In genomic region chr1:32993215-32993566, GRCh38 we compare ENCODE assay signal across 9 cellular contexts. TPM values are rescaled to one million over a fixed set of nuclear protein-coding genes. Genes with fewer than 3 reads are reported as not detected.
DNase-seq lines count a peak whose midpoint lies in the region; ATAC-seq and TF ChIP-seq lines count a peak whose summit lies in the region.
"Had no signal": no experiment of that assay in that cellular context is flagged by ENCODE, and none has a peak within 500 bp of the region (broad histone marks: within the 10 kb centered on the region; RNA-seq: fewer than 3 reads in every experiment).

No MANE protein-coding gene starts in this region.

- TF ChIP-seq CTCF in heart left ventricle (IDR thresholded peaks at IDR 0.05): no peak
- no peak for TF ChIP-seq CTCF in right atrium auricular region (IDR thresholded peaks at IDR 0.05)
- TF ChIP-seq CTCF in Peyer's patch (IDR thresholded peaks at IDR 0.05): no peak
- TF ChIP-seq CTCF in foreskin keratinocyte (conservative IDR thresholded peaks at IDR 0.05): no peak
- TF ChIP-seq CTCF in tibial nerve (IDR thresholded peaks at IDR 0.05): no peak

- peaks cover 22 to 90% (median 60%) of the 10 kb centered on the region in 12 donors for H3K4me1 ChIP-seq in heart left ventricle
- peaks cover 0 to 64% of the 10 kb centered on the region in 2 donors for H3K4me1 ChIP-seq in right atrium auricular region
- H3K4me1 ChIP-seq in Peyer's patch: peaks cover 6 to 31% (median 20%) of the 10 kb centered on the region in 4 donors
- peaks cover 41% of the 10 kb centered on the region for H3K4me1 ChIP-seq in foreskin keratinocyte
- peaks cover 0 to 73% (median 42%) of the 10 kb centered on the region in 4 donors for H3K4me1 ChIP-seq in tibial nerve

- H3K27ac ChIP-seq in heart left ventricle: peak overlapping the region in 10 of 12 donors; percentile 5 to 92 (median 56)
- peak overlapping the region in 1 of 2 donors; percentile 59 for H3K27ac ChIP-seq in right atrium auricular region
- H3K27ac ChIP-seq in Peyer's patch: peak overlapping the region; percentile 67 to 93 (median 78)
- H3K27ac ChIP-seq in foreskin keratinocyte: peak overlapping the region; percentile 91
- H3K27ac ChIP-seq in tibial nerve: peak overlapping the region in 3 of 4 donors; percentile 69 to 80 (median 70)

- 89 to 96% (median 93%) methylated on average over 9 of the region's 9 CpGs for WGBS in heart left ventricle, 4 donors
- WGBS in tibial nerve, 2 donors: 88 to 92% methylated on average over 9 of the region's 9 CpGs

- no peak for ATAC-seq in heart left ventricle
- ATAC-seq in foreskin keratinocyte: no peak
- no peak for ATAC-seq in GM19463 (IDR thresholded peaks at IDR 0.05; ENCODE audit: unreplicated experiment)

- DNase-seq in heart left ventricle: no peak
- DNase-seq in right atrium auricular region (ENCODE audit: low spot score): no peak
- DNase-seq in Peyer's patch: peak in 1 of 3 donors; percentile 31
- no peak for DNase-seq in foreskin keratinocyte
- DNase-seq in tibial nerve (ENCODE audit: low spot score in 2 of 2): no peak
- DNase-seq in stimulated activated CD4-positive, alpha-beta T cell treated with anti-CD3 and anti-CD28 coated beads, Interleukin-12 subunit alpha, Interleukin-12 subunit beta, amount 100 ng/mL, for 4 hours: no peak
- no peak for DNase-seq in NCI-H2196 treated with DMSO at 0.1 percent for 48 hours (lab: John Stamatoyannopoulos, UW; ENCODE audit: unreplicated experiment)
- DNase-seq: activated gamma-delta T cell had no signal

- H3K9me3 ChIP-seq in heart left ventricle: no peaks in the 10 kb centered on the region
- no peaks in the 10 kb centered on the region for H3K9me3 ChIP-seq in right atrium auricular region
- H3K9me3 ChIP-seq in Peyer's patch: no peaks in the 10 kb centered on the region
- H3K9me3 ChIP-seq in tibial nerve: no peaks in the 10 kb centered on the region

- intact Hi-C loops in heart left ventricle (cut with DNase I): loop anchor here in 1 of 10 donors (10.0 kb wide), 1 partner anchor 48 kb away; no protein-coding TSS in a partner anchor

- H3K36me3 ChIP-seq in heart left ventricle: no peaks in the 10 kb centered on the region
- no peaks in the 10 kb centered on the region for H3K36me3 ChIP-seq in right atrium auricular region
- no peaks in the 10 kb centered on the region for H3K36me3 ChIP-seq in Peyer's patch
- no peaks in the 10 kb centered on the region for H3K36me3 ChIP-seq in tibial nerve

- TF ChIP-seq EP300 in tibial nerve (IDR thresholded peaks at IDR 0.05): no peak

- H3K4me3 ChIP-seq in heart left ventricle (no peak overlapping the region), right atrium auricular region (no peak overlapping the region), Peyer's patch (no peak overlapping the region), tibial nerve (no peak overlapping the region)

- TF ChIP-seq POLR2A in heart left ventricle (IDR thresholded peaks at IDR 0.05) (no peak), Peyer's patch (IDR thresholded peaks at IDR 0.05) (no peak), tibial nerve (IDR thresholded peaks at IDR 0.05) (no peak)

- H3K27me3 ChIP-seq in heart left ventricle: no peaks in the 10 kb centered on the region
- H3K27me3 ChIP-seq in right atrium auricular region: no peaks in the 10 kb centered on the region
- H3K27me3 ChIP-seq in Peyer's patch: no peaks in the 10 kb centered on the region
- no peaks in the 10 kb centered on the region for H3K27me3 ChIP-seq in foreskin keratinocyte
- no peaks in the 10 kb centered on the region for H3K27me3 ChIP-seq in tibial nerve

RNA-seq across cellular contexts. Expression of gene RNF19B, which starts 28.6 kb away (rescaled TPM):
- 10 to 100 TPM in 8 of 9 donors, 1 to 10 TPM in 1; 10.0 to 42.5 (median 15.2) TPM for total RNA-seq in heart left ventricle
- polyA plus RNA-seq in heart left ventricle: 10 to 100 TPM in 1 of 2 donors, 1 to 10 TPM in 1; 1.5 to 15.2 TPM
- total RNA-seq in right atrium auricular region: 10 to 100 TPM; 10.2 to 10.3 TPM
- total RNA-seq in Peyer's patch: 10 to 100 TPM; 28.1 to 62.1 (median 54.6) TPM
- total RNA-seq in foreskin keratinocyte: 27.0 and 30.9 TPM in 2 replicates
- 18.2 and 20.7 TPM in 2 replicates for polyA plus RNA-seq in foreskin keratinocyte
- 10 to 100 TPM; 13.9 to 22.9 (median 17.2) TPM for total RNA-seq in tibial nerve

RNA-seq across cellular contexts. Expression of gene AK2, which starts 43.5 kb away (rescaled TPM):
- 100 to 1,000 TPM; 101 to 189 (median 120) TPM for total RNA-seq in heart left ventricle
- polyA plus RNA-seq in heart left ventricle: 100 to 1,000 TPM; 153 to 292 TPM
- total RNA-seq in right atrium auricular region: 100 to 1,000 TPM; 120 to 162 TPM
- 100 to 1,000 TPM; 273 to 366 (median 293) TPM for total RNA-seq in Peyer's patch
- 177 and 204 TPM in 2 replicates for total RNA-seq in foreskin keratinocyte
- polyA plus RNA-seq in foreskin keratinocyte: 159 and 195 TPM in 2 replicates
- total RNA-seq in tibial nerve: 100 to 1,000 TPM; 127 to 559 (median 207) TPM
